Comparison of ENCODE assay signal across 12 cellular contexts in genomic region chr9:98536542-98537173, GRCh38.
A peak's percentile ranks its signal among the peaks of the same experiment; 100 is the strongest.
DNase-seq lines count a peak whose midpoint lies in the region; ATAC-seq and TF ChIP-seq lines count a peak whose summit lies in the region.
"Had no signal": no experiment of that assay in that cellular context is flagged by ENCODE, and none has a peak within 500 bp of the region (broad histone marks: within the 10 kb centered on the region; RNA-seq: fewer than 3 reads in every experiment).

No MANE protein-coding gene starts in this region.

- intact Hi-C loops in IMR-90 (cut with micrococcal nuclease) = no loop called here
- intact Hi-C loops in activated CD8-positive, alpha-beta T cell treated with anti-CD3 and anti-CD28 coated beads for 36 hours (cut with micrococcal nuclease) = no loop called here
- intact Hi-C loops in naive thymus-derived CD4-positive, alpha-beta T cell (cut with micrococcal nuclease) = loop anchor here in 1 of 2 donors (1.0 kb wide), 1 partner anchor 255 kb away; no protein-coding TSS in a partner anchor

- no peak overlapping the region for H2BK120ac ChIP-seq in IMR-90 (ENCODE audit: low read depth, low read length)

- no peak overlapping the region for H3K4me3 Mint-ChIP-seq in activated CD8-positive, alpha-beta T cell treated with anti-CD3 and anti-CD28 coated beads for 36 hours
- H3K4me3 Mint-ChIP-seq in naive thymus-derived CD4-positive, alpha-beta T cell = no peak overlapping the region
- H3K4me3 Mint-ChIP-seq: central memory CD8-positive, alpha-beta T cell had no signal

- no TSS peak for BruUV-seq in IMR-90 (replicated peaks; lab: Mats Ljungman, UMichigan)

- no peak overlapping the region for H2BK5ac ChIP-seq in IMR-90 (ENCODE audit: low read depth, low read length, poor library complexity, severe bottlenecking)

- TF ChIP-seq RAD21 in IMR-90 (IDR thresholded peaks at IDR 0.05; ENCODE audit: low read length) = no peak

- no peak overlapping the region for H4K8ac ChIP-seq in IMR-90 (ENCODE audit: low read depth in 2 of 2, low read length in 2 of 2)

- DNase-seq in GM12864 (ENCODE audit: low read depth) = peak; percentile 26
- no peak for DNase-seq in IMR-90
- DNase-seq in activated CD8-positive, alpha-beta T cell treated with anti-CD3 and anti-CD28 coated beads for 36 hours = peak; percentile 57
- DNase-seq in naive thymus-derived CD4-positive, alpha-beta T cell = peak in 1 of 9 donors; percentile 25
- DNase-seq in occipital lobe (lab: John Stamatoyannopoulos, UW) = no peak
- DNase-seq in GDM1 (lab: John Stamatoyannopoulos, UW) = no peak
- no peak for DNase-seq in NCI-H2196 treated with DMSO at 0.1 percent for 48 hours (lab: John Stamatoyannopoulos, UW; ENCODE audit: unreplicated experiment)
- DNase-seq: stimulated activated naive CD4-positive, alpha-beta T cell had no signal

- H3K4ac ChIP-seq in IMR-90 (ENCODE audit: low read depth, low read length) = no peak overlapping the region

- in situ Hi-C loops in IMR-90 (cut with MboI; ENCODE audit: low sequenced_read_pairs) = no loop called here

- no peak overlapping the region for H2BK15ac ChIP-seq in IMR-90 (ENCODE audit: low read depth, low read length)

- no peak overlapping the region for H3K56ac ChIP-seq in IMR-90 (ENCODE audit: extremely low read depth, insufficient read depth, low read length)

- no peak overlapping the region for H4K5ac ChIP-seq in IMR-90 (ENCODE audit: low read depth, low read length)

- no peak overlapping the region for H3K18ac ChIP-seq in IMR-90 (ENCODE audit: low read depth, low read length)

- H2BK20ac ChIP-seq in IMR-90 (ENCODE audit: low read depth, low read length) = no peak overlapping the region

- WGBS in IMR-90 (ENCODE audit: extremely low coverage in 2 of 2, insufficient read length in 1 of 2), 2 experiments = 79% methylated on average over 2 of the region's 12 CpGs; no CpG with 5 or more reads in 1 of the 2 experiments

- H3K4me3 ChIP-seq in GM12864 (ENCODE audit: low read depth, low read length) = no peak overlapping the region
- H3K4me3 ChIP-seq in IMR-90 (ENCODE audit: insufficient read depth, low read depth, low read length) = no peak overlapping the region
- H3K4me3 ChIP-seq in naive thymus-derived CD4-positive, alpha-beta T cell (ENCODE audit: low read length) = no peak overlapping the region
- H3K4me3 ChIP-seq: HAP-1 had no signal

- no peak overlapping the region for H2AK5ac ChIP-seq in IMR-90 (ENCODE audit: low read depth, low read length)

- H2AK9ac ChIP-seq in IMR-90 (replicated peaks; ENCODE audit: low read depth, low read length, poor library complexity) = no peak overlapping the region

- no peaks in the 10 kb centered on the region for H3K9me3 Mint-ChIP-seq in activated CD8-positive, alpha-beta T cell treated with anti-CD3 and anti-CD28 coated beads for 36 hours
- H3K9me3 Mint-ChIP-seq in naive thymus-derived CD4-positive, alpha-beta T cell = no peaks in the 10 kb centered on the region
- H3K9me3 Mint-ChIP-seq: central memory CD8-positive, alpha-beta T cell had no signal

- peaks cover 2% of the 10 kb centered on the region for H3K27me3 Mint-ChIP-seq in activated CD8-positive, alpha-beta T cell treated with anti-CD3 and anti-CD28 coated beads for 36 hours
- H3K27me3 Mint-ChIP-seq in naive thymus-derived CD4-positive, alpha-beta T cell = peaks cover 0 to 18% (median 7%) of the 10 kb centered on the region in 5 donors

- peaks cover 13% of the 10 kb centered on the region for H3K9me1 ChIP-seq in IMR-90 (ENCODE audit: insufficient read depth, low read length)

- dilution Hi-C loops in IMR-90 (cut with HindIII; ENCODE audit: low sequenced_read_pairs, unreplicated experiment) = no loop called here

- H3K23ac ChIP-seq in IMR-90 (ENCODE audit: low read depth, low read length) = no peak overlapping the region

- H3K36me3 ChIP-seq in IMR-90 (ENCODE audit: control insufficient read depth, insufficient read depth, low read length) = peaks cover 2% of the 10 kb centered on the region; the same call in 1 of the 2 replicates
- no peaks in the 10 kb centered on the region for H3K36me3 ChIP-seq in naive thymus-derived CD4-positive, alpha-beta T cell (ENCODE audit: control insufficient read depth in 2 of 3, insufficient read depth in 3 of 3, low read length in 3 of 3)
- H3K36me3 ChIP-seq: HAP-1 had no signal

- H3K4me1 Mint-ChIP-seq in activated CD8-positive, alpha-beta T cell treated with anti-CD3 and anti-CD28 coated beads for 36 hours (ENCODE audit: low read depth) = no peaks in the 10 kb centered on the region
- H3K4me1 Mint-ChIP-seq in naive thymus-derived CD4-positive, alpha-beta T cell = peaks cover 0 to 2% (median 0%) of the 10 kb centered on the region in 7 donors
- H3K4me1 Mint-ChIP-seq: central memory CD8-positive, alpha-beta T cell had no signal

- H4K20me1 ChIP-seq in IMR-90 (ENCODE audit: insufficient read depth, low read length) = no peaks in the 10 kb centered on the region

- no peak overlapping the region for H3K4me2 ChIP-seq in IMR-90 (ENCODE audit: low read depth, low read length)

- no peak overlapping the region for H4K91ac ChIP-seq in IMR-90 (ENCODE audit: insufficient read depth, low read depth, low read length)

- H3K9ac ChIP-seq in IMR-90 (ENCODE audit: low read depth, low read length) = no peak overlapping the region

- peaks cover 4 to 24% of the 10 kb centered on the region in 2 experiments; a peak in 3 of 4 replicates for H3K79me1 ChIP-seq in IMR-90 (ENCODE audit: low read depth in 1 of 2, low read length in 2 of 2)

- ATAC-seq in IMR-90 (ENCODE audit: low read depth) (no peak), HG03196 (IDR thresholded peaks at IDR 0.05; ENCODE audit: unreplicated experiment) (no peak)
- peak; percentile 42 for ATAC-seq in activated CD8-positive, alpha-beta T cell treated with anti-CD3 and anti-CD28 coated beads for 36 hours
- ATAC-seq in naive thymus-derived CD4-positive, alpha-beta T cell = peak; percentile 36

- no peaks in the 10 kb centered on the region for H3K9me3 ChIP-seq in IMR-90 (ENCODE audit: control insufficient read depth, insufficient read depth, low read length)
- H3K9me3 ChIP-seq in naive thymus-derived CD4-positive, alpha-beta T cell (ENCODE audit: control insufficient read depth in 2 of 3, low read length in 3 of 3) = no peaks in the 10 kb centered on the region
- H3K9me3 ChIP-seq: HAP-1 had no signal

- POLR2A ChIA-PET in IMR-90 (lab: Charles Lee; ENCODE audit: unreplicated experiment) = no interaction called here
- POLR2A ChIA-PET in activated CD8-positive, alpha-beta T cell treated with anti-CD3 and anti-CD28 coated beads for 36 hours (lab: Charles Lee) = no interaction called here
- POLR2A ChIA-PET in naive thymus-derived CD4-positive, alpha-beta T cell (lab: Charles Lee) = no interaction called here

- H2AFZ ChIP-seq in IMR-90 (replicated peaks; ENCODE audit: low read length, poor library complexity) = no peak overlapping the region

- TF ChIP-seq POLR2A in IMR-90 (IDR thresholded peaks at IDR 0.05; ENCODE audit: low read depth, low read length) = no peak

- TF ChIP-seq CTCF in GM12864 (IDR thresholded peaks at IDR 0.05; ENCODE audit: low read depth, low read length, missing control alignments) = peak; percentile 80
- TF ChIP-seq CTCF in IMR-90 (conservative IDR thresholded peaks at IDR 0.05; ENCODE audit: low read depth, low read length) = no peak
- TF ChIP-seq CTCF in activated CD8-positive, alpha-beta T cell treated with anti-CD3 and anti-CD28 coated beads for 36 hours (IDR thresholded peaks at IDR 0.05) = peak; percentile 57

- no peak overlapping the region for H3K14ac ChIP-seq in IMR-90 (replicated peaks; ENCODE audit: low read depth, low read length)

- no peak overlapping the region for H3K27ac Mint-ChIP-seq in activated CD8-positive, alpha-beta T cell treated with anti-CD3 and anti-CD28 coated beads for 36 hours
- H3K27ac Mint-ChIP-seq in naive thymus-derived CD4-positive, alpha-beta T cell = no peak overlapping the region

- H3K4me1 ChIP-seq in IMR-90 (ENCODE audit: control insufficient read depth, insufficient read depth, low read length) = peaks cover 8% of the 10 kb centered on the region
- no peaks in the 10 kb centered on the region for H3K4me1 ChIP-seq in naive thymus-derived CD4-positive, alpha-beta T cell (ENCODE audit: control insufficient read depth in 2 of 2, insufficient read depth in 2 of 2, low read length in 2 of 2)
- H3K4me1 ChIP-seq: HAP-1 had no signal

- H3K27me3 ChIP-seq in IMR-90 (ENCODE audit: control insufficient read depth, insufficient read depth, low read length) = no peaks in the 10 kb centered on the region
- H3K27me3 ChIP-seq in naive thymus-derived CD4-positive, alpha-beta T cell (ENCODE audit: control insufficient read depth in 2 of 2, insufficient read depth in 2 of 2, low read length in 2 of 2) = no peaks in the 10 kb centered on the region

- no peaks in the 10 kb centered on the region for H3K36me3 Mint-ChIP-seq in activated CD8-positive, alpha-beta T cell treated with anti-CD3 and anti-CD28 coated beads for 36 hours (ENCODE audit: low read depth)
- no peaks in the 10 kb centered on the region for H3K36me3 Mint-ChIP-seq in naive thymus-derived CD4-positive, alpha-beta T cell

- CTCF ChIA-PET in IMR-90 (lab: Yijun Ruan, JAX) = no interaction called here
- CTCF ChIA-PET in activated CD8-positive, alpha-beta T cell treated with anti-CD3 and anti-CD28 coated beads for 36 hours (lab: Charles Lee) = interaction anchor here (0.6 to 2.1 kb wide), 10 partner anchors 9 to 1332 kb away, joined by 3 to 7 read pairs (median 4); no protein-coding TSS in a partner anchor
- CTCF ChIA-PET in naive thymus-derived CD4-positive, alpha-beta T cell (lab: Charles Lee) = no interaction called here

- H3K27ac ChIP-seq in IMR-90 (ENCODE audit: insufficient read depth, low read length) = no peak overlapping the region
- H3K27ac ChIP-seq in naive thymus-derived CD4-positive, alpha-beta T cell (ENCODE audit: low read depth, low read length) = no peak overlapping the region
- H3K27ac ChIP-seq: RWPE1 had no signal

TF ChIP-seq in IMR-90, 13 proteins besides CTCF, POLR2A, EP300 and RAD21:
- TF ChIP-seq SMC3 (IDR thresholded peaks at IDR 0.05; ENCODE audit: low read depth, low read length) (peak; percentile 18; the same call in 1 of the 2 replicates), MAZ (IDR thresholded peaks at IDR 0.05; ENCODE audit: borderline replicate concordance, low read depth, low read length) (no peak)

Comparison
In these comparisons a context has a peak if more than half of its experiments do, and no peak if none do; other contexts are left out.
1. DNase-seq: peak in GM12864 (single experiment) and activated CD8-positive, alpha-beta T cell treated with anti-CD3 and anti-CD28 coated beads for 36 hours (single experiment); none in IMR-90 (single experiment), occipital lobe (single experiment), GDM1 (single experiment) and NCI-H2196 treated with DMSO at 0.1 percent for 48 hours (single experiment).
2. ATAC-seq: peak in activated CD8-positive, alpha-beta T cell treated with anti-CD3 and anti-CD28 coated beads for 36 hours (single experiment) and naive thymus-derived CD4-positive, alpha-beta T cell (single experiment); none in IMR-90 (single experiment) and HG03196 (single experiment).